Comparison of ENCODE assay signal across 8 cellular contexts in genomic region chr18:37836571-37836970, GRCh38.
"Had no signal": no experiment of that assay in that cellular context is flagged by ENCODE, and none has a peak within 500 bp of the region (broad histone marks: within the 10 kb centered on the region; RNA-seq: fewer than 3 reads in every experiment).

No MANE protein-coding gene starts in this region.

- H3K36me3 Mint-ChIP-seq: IgD-negative memory B cell had no signal

- DNase-seq: IMR-90, KBM-7, KG1 had no signal

- H3K9ac ChIP-seq: KMS-11 had no signal

- H3K27ac Mint-ChIP-seq: IgD-negative memory B cell had no signal

- H3K4me3 Mint-ChIP-seq: IgD-negative memory B cell had no signal

- H3K4me3 ChIP-seq: K562 had no signal

- H3K4me2 ChIP-seq: KMS-11 had no signal

- H3K27me3 Mint-ChIP-seq: IgD-negative memory B cell had no signal

- H3K4me1 Mint-ChIP-seq: IgD-negative memory B cell had no signal

- ATAC-seq: HepG2, K562 had no signal

- H3K27ac ChIP-seq: HL-60, KMS-11 had no signal
